Comparison of ENCODE assay signal across 18 cellular contexts in the genomic region with DNA sequence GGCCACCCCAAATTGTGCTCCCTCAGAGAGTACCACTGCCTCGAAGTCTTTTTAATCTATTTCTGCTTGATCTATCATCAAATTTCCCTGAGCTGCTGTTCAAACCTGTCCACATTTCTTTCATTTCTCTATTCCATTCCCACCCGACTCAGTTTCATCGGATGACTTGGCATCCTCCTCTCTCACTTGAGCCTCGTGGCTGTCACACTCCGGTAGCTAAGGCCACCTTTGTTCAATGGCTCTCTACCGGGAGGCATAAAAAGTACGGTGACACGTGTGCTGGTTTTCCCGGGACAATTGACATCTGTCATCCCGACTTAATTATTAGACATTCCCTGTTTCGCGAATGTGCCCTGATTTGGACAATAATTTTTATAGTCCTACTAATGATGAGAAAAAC. TPM values are rescaled to one million over a fixed set of nuclear protein-coding genes. Genes with fewer than 3 reads are reported as not detected.
DNase-seq lines count a peak whose midpoint lies in the region; ATAC-seq, FAIRE-seq and TF ChIP-seq lines count a peak whose summit lies in the region.
"Had no signal": no experiment of that assay in that cellular context is flagged by ENCODE, and none has a peak within 500 bp of the region (broad histone marks: within the 10 kb centered on the region; RNA-seq: fewer than 3 reads in every experiment).

No MANE protein-coding gene starts in this region.

- H2AFZ ChIP-seq in parathyroid adenoma = peak overlapping the region; percentile 17

- H3K27ac ChIP-seq in right atrium auricular region (peak overlapping the region; percentile 33 to 41), heart right ventricle (peak overlapping the region in 3 of 10 donors; percentile 11 to 49 (median 40)), gastroesophageal sphincter (peak overlapping the region in 3 of 4 donors; percentile 30 to 66 (median 57)), parathyroid adenoma (no peak overlapping the region)
- H3K27ac ChIP-seq: colonic mucosa, spleen had no signal

- H3K4me1 ChIP-seq in right atrium auricular region = peaks cover 0 to 32% of the 10 kb centered on the region in 2 donors
- peaks cover 7 to 40% (median 23%) of the 10 kb centered on the region in 9 donors for H3K4me1 ChIP-seq in heart right ventricle
- peaks cover 9 to 42% (median 19%) of the 10 kb centered on the region in 3 donors for H3K4me1 ChIP-seq in gastroesophageal sphincter
- peaks cover 4% of the 10 kb centered on the region for H3K4me1 ChIP-seq in parathyroid adenoma
- H3K4me1 ChIP-seq: colonic mucosa had no signal

- no peaks in the 10 kb centered on the region for H3K27me3 ChIP-seq in right atrium auricular region
- H3K27me3 ChIP-seq in heart right ventricle = no peaks in the 10 kb centered on the region
- no peaks in the 10 kb centered on the region for H3K27me3 ChIP-seq in gastroesophageal sphincter
- no peaks in the 10 kb centered on the region for H3K27me3 ChIP-seq in parathyroid adenoma (ENCODE audit: control insufficient read depth, insufficient read depth, low read length)
- H3K27me3 ChIP-seq: colonic mucosa, pancreas, spleen had no signal

- no peak overlapping the region for H3K4me2 ChIP-seq in parathyroid adenoma (ENCODE audit: low read length)

- H3K4me3 ChIP-seq in right atrium auricular region (no peak overlapping the region), heart right ventricle (no peak overlapping the region), gastroesophageal sphincter (no peak overlapping the region), parathyroid adenoma (ENCODE audit: low read depth, low read length) (no peak overlapping the region)
- H3K4me3 ChIP-seq: colonic mucosa, pancreas, spleen had no signal

- no peak overlapping the region for H3K9ac ChIP-seq in parathyroid adenoma

- no peak for TF ChIP-seq CTCF in right atrium auricular region (IDR thresholded peaks at IDR 0.05)
- no peak for TF ChIP-seq CTCF in heart right ventricle (IDR thresholded peaks at IDR 0.05)
- TF ChIP-seq CTCF in gastroesophageal sphincter (IDR thresholded peaks at IDR 0.05) = no peak
- no peak for TF ChIP-seq CTCF in parathyroid adenoma (IDR thresholded peaks at IDR 0.05)

- H3K9me3 ChIP-seq in right atrium auricular region = no peaks in the 10 kb centered on the region
- H3K9me3 ChIP-seq in heart right ventricle = no peaks in the 10 kb centered on the region
- no peaks in the 10 kb centered on the region for H3K9me3 ChIP-seq in gastroesophageal sphincter
- no peaks in the 10 kb centered on the region for H3K9me3 ChIP-seq in parathyroid adenoma (ENCODE audit: control insufficient read depth, low read length)
- H3K9me3 ChIP-seq: colonic mucosa, pancreas had no signal

- TF ChIP-seq EP300 in gastroesophageal sphincter (IDR thresholded peaks at IDR 0.05) = no peak

- no peaks in the 10 kb centered on the region for H3K79me2 ChIP-seq in parathyroid adenoma

- no peak for FAIRE-seq in GM19239 (lab: Jason Lieb, UNC)

- DNase-seq in right atrium auricular region (ENCODE audit: low spot score) (no peak), heart right ventricle (no peak), GM19239 (ENCODE audit: insufficient read length, low spot score) (no peak)
- DNase-seq in activated naive CD4-positive, alpha-beta T cell treated with anti-CD3 and anti-CD28 coated beads, Interleukin-2, amount 50 U/mL, for 16 hours = no peak
- DNase-seq: activated gamma-delta T cell; KBM-7; spleen; stimulated activated naive B cell treated with anti-CD40 and anti-IgM and Interleukin-4, amounts not matched to agents 10 μg/mL and 1 μg/mL and 100 μg/mL, for 72 hours had no signal

- TF ChIP-seq POLR2A in gastroesophageal sphincter (IDR thresholded peaks at IDR 0.05) = no peak

- intact Hi-C loops in heart right ventricle (cut with DNase I) = loop anchor here (1.0 to 10.0 kb wide), 11 partner anchors 121 to 471 kb away; no protein-coding TSS in a partner anchor

- 45 to 49% methylated on average over 12 of the region's 12 CpGs for WGBS in heart right ventricle, 2 donors
- WGBS in gastroesophageal sphincter (ENCODE audit: low coverage in 1 of 2), 2 donors = 63 to 86% methylated on average over 1 to 12 of the region's 12 CpGs

- ATAC-seq in heart right ventricle (no peak), gastroesophageal sphincter (no peak), GM21529 (IDR thresholded peaks at IDR 0.05; ENCODE audit: unreplicated experiment) (no peak), HG03439 (IDR thresholded peaks at IDR 0.05; ENCODE audit: unreplicated experiment) (no peak)
- ATAC-seq: stimulated activated naive B cell treated with anti-CD40 and anti-IgM and Interleukin-4, amounts not matched to agents 10 μg/mL and 1 μg/mL and 100 μg/mL, for 72 hours had no signal

- no peaks in the 10 kb centered on the region for H3K36me3 ChIP-seq in right atrium auricular region
- H3K36me3 ChIP-seq in heart right ventricle = no peaks in the 10 kb centered on the region
- no peaks in the 10 kb centered on the region for H3K36me3 ChIP-seq in gastroesophageal sphincter
- no peaks in the 10 kb centered on the region for H3K36me3 ChIP-seq in parathyroid adenoma (ENCODE audit: control insufficient read depth, insufficient read depth, low read length)
- H3K36me3 ChIP-seq: colonic mucosa, pancreas, spleen had no signal

RNA-seq across cellular contexts. Expression of gene MIS18A, which starts 22.6 kb away (rescaled TPM):
- total RNA-seq in right atrium auricular region (1 to 10 TPM; 2.3 to 2.5 TPM), heart right ventricle (1 to 10 TPM; 1.8 to 3.6 (median 2.7) TPM), gastroesophageal sphincter (1 to 10 TPM; 4.7 to 5.5 (median 5.2) TPM)
- polyA plus RNA-seq in heart right ventricle = 1 to 10 TPM; 2.6 to 3.1 TPM

RNA-seq across cellular contexts. Expression of gene MRAP, which starts 42.4 kb away (rescaled TPM):
- total RNA-seq in right atrium auricular region = 1 to 10 TPM in 1 of 2 donors, not detected in 1; 5.3 TPM
- total RNA-seq in heart right ventricle = 1 to 10 TPM in 1 of 10 donors, under 1 TPM in 4, not detected in 5; 0.63 to 6.6 (median 0.77) TPM
- polyA plus RNA-seq in heart right ventricle = 10 to 100 TPM in 1 of 2 donors, 1 to 10 TPM in 1; 1.5 to 10.5 TPM
- total RNA-seq in gastroesophageal sphincter = not detected
- total RNA-seq: colonic mucosa; glomerular endothelial cell; spleen; T-helper 2 cell treated with Interferon-gamma antibody and Interleukin-4, amounts not matched to agents 100 ng/mL and 5 ng/mL, for 36 hours; ureter had no signal
- polyA plus RNA-seq: AG04450 had no signal
